Comparison of ENCODE assay signal across 11 cellular contexts in the genomic region with DNA sequence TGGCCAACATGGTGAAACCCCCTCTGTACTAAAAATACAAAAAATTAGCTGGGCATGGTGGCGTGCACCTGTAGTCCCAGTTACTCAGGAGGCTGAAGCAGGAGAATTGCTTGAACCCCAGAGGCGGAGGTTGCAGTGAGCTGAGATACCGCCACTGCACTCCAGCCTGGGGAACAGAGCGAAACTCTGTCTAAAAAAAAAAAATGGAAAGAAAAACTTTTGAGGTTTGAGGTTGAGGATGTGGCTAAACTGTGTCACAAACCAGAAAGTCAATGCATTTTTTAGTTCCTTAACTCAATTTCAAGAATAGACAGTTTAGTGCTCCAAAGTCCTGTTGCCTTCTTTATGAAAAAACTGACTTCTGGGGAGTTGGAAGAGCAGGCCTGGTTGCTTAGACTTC. TPM values are rescaled to one million over a fixed set of nuclear protein-coding genes. Genes with fewer than 3 reads are reported as not detected.
A peak's percentile ranks its signal among the peaks of the same experiment; 100 is the strongest.
DNase-seq lines count a peak whose midpoint lies in the region; ATAC-seq, FAIRE-seq and TF ChIP-seq lines count a peak whose summit lies in the region.
"Not testable (repeated sequence)": the region's sequence is repeated elsewhere in the genome, so short reads cannot be mapped to it uniquely, and the experiment has no call there.
"Had no signal": no experiment of that assay in that cellular context is flagged by ENCODE, and none has a peak within 500 bp of the region (broad histone marks: within the 10 kb centered on the region; RNA-seq: fewer than 3 reads in every experiment).

No MANE protein-coding gene starts in this region.

- peak overlapping the region; percentile 64 for H3K27ac ChIP-seq in CD4-positive, CD25-positive, alpha-beta regulatory T cell (ENCODE audit: insufficient read depth, low read length, poor library complexity, severe bottlenecking)
- not testable (repeated sequence) for H3K27ac ChIP-seq in K562 (ENCODE audit: extremely low read depth, low read depth, low read length); mesendoderm (ENCODE audit: low read depth, low read length)

- not testable (repeated sequence) for TF ChIP-seq RAD21 in K562 (CRISPR knock-in tag; conservative IDR thresholded peaks at IDR 0.05 in 1 of 2, IDR thresholded peaks at IDR 0.05 in 1 of 2)

- not testable (repeated sequence) for H3K9me1 ChIP-seq in K562 (ENCODE audit: control insufficient read depth, insufficient read depth, low read length)

- H3K79me1 ChIP-seq in mesendoderm (ENCODE audit: low read length) = not testable (repeated sequence)

- H4K8ac ChIP-seq in mesendoderm (ENCODE audit: low read depth, low read length) = peak overlapping the region; percentile 56

- H3K9me3 Mint-ChIP-seq in CD4-positive, CD25-positive, alpha-beta regulatory T cell; T-helper 1 cell treated with Interleukin-12 subunit alpha and Interleukin-12 subunit beta and Interleukin-4 antibody, amounts not matched to agents 30 μg/mL and 1 μg/mL, for 36 hours: not testable (repeated sequence)

- not testable (repeated sequence) for H2AFZ ChIP-seq in K562 (ENCODE audit: low read depth, low read length)

- H3K9me3 ChIP-seq in CD4-positive, CD25-positive, alpha-beta regulatory T cell (ENCODE audit: control insufficient read depth in 2 of 2, low read length in 2 of 2); K562 (replicated peaks; ENCODE audit: control insufficient read depth, insufficient read depth, low read depth, low read length): not testable (repeated sequence)

- H3K4ac ChIP-seq in mesendoderm (ENCODE audit: low read depth, low read length) = not testable (repeated sequence)

- ATAC-seq in CD4-positive, CD25-positive, alpha-beta regulatory T cell (ENCODE audit: low read depth in 2 of 2) = peak; percentile 36 to 51
- ATAC-seq in GM21529 (IDR thresholded peaks at IDR 0.05; ENCODE audit: unreplicated experiment) = peak; percentile 38
- ATAC-seq in K562 = not testable (repeated sequence)
- ATAC-seq in stimulated activated naive CD8-positive, alpha-beta T cell treated with anti-CD3 and anti-CD28 coated beads, Interleukin-15, Interleukin-2, amounts not matched to agents 100 U/mL and 50 U/mL, for 24 hours = peak; percentile 47

- peaks cover 22% of the 10 kb centered on the region for H3K79me2 ChIP-seq in K562 (ENCODE audit: control insufficient read depth, insufficient read depth, low read length)
- H3K79me2 ChIP-seq in mesendoderm (ENCODE audit: control insufficient read depth, insufficient read depth, low read length) = not testable (repeated sequence)

- H3K27me3 Mint-ChIP-seq in CD4-positive, CD25-positive, alpha-beta regulatory T cell; T-helper 1 cell treated with Interleukin-12 subunit alpha and Interleukin-12 subunit beta and Interleukin-4 antibody, amounts not matched to agents 30 μg/mL and 1 μg/mL, for 36 hours (ENCODE audit: low read depth): not testable (repeated sequence)

- peak overlapping the region; percentile 62 to 83 (median 78) for H3K4me3 Mint-ChIP-seq in CD4-positive, CD25-positive, alpha-beta regulatory T cell
- H3K4me3 Mint-ChIP-seq in T-helper 1 cell treated with Interleukin-12 subunit alpha and Interleukin-12 subunit beta and Interleukin-4 antibody, amounts not matched to agents 30 μg/mL and 1 μg/mL, for 36 hours = peak overlapping the region; percentile 77

- H3K27ac Mint-ChIP-seq in CD4-positive, CD25-positive, alpha-beta regulatory T cell = peak overlapping the region; percentile 80 to 97 (median 90)
- H3K27ac Mint-ChIP-seq in T-helper 1 cell treated with Interleukin-12 subunit alpha and Interleukin-12 subunit beta and Interleukin-4 antibody, amounts not matched to agents 30 μg/mL and 1 μg/mL, for 36 hours = peak overlapping the region; percentile 84

- H4K20me1 ChIP-seq in K562 (replicated peaks; ENCODE audit: control insufficient read depth, insufficient read depth, low read length) = not testable (repeated sequence)

- H2BK5ac ChIP-seq in mesendoderm (ENCODE audit: low read length) = not testable (repeated sequence)

- in situ Hi-C loops in K562 (cut with MboI) = not testable (repeated sequence)

- H3K36me3 ChIP-seq in CD4-positive, CD25-positive, alpha-beta regulatory T cell (ENCODE audit: control insufficient read depth, insufficient read depth, low read length); K562 (ENCODE audit: control insufficient read depth, insufficient read depth, low read length); mesendoderm (ENCODE audit: control insufficient read depth, insufficient read depth, low read length): not testable (repeated sequence)

- H3K4me3 ChIP-seq in CD4-positive, CD25-positive, alpha-beta regulatory T cell (ENCODE audit: low read depth, low read length) = peak overlapping the region; percentile 73
- H3K4me3 ChIP-seq in K562; mesendoderm (ENCODE audit: low read length): not testable (repeated sequence)

- intact Hi-C loops in K562 (cut with micrococcal nuclease) = not testable (repeated sequence)

- not testable (repeated sequence) for H3K27me3 ChIP-seq in CD4-positive, CD25-positive, alpha-beta regulatory T cell (ENCODE audit: control insufficient read depth, insufficient read depth, low read length); K562 (ENCODE audit: control insufficient read depth in 2 of 2, insufficient read depth in 2 of 2, low read length in 2 of 2); mesendoderm (ENCODE audit: insufficient read depth, low read length, poor library complexity)

- not testable (repeated sequence) for TF ChIP-seq CTCF in K562 (IDR thresholded peaks at IDR 0.05 in 2 of 3, conservative IDR thresholded peaks at IDR 0.05 in 1 of 3; ENCODE audit: insufficient read depth in 2 of 3, low read depth in 1 of 3, low read length in 3 of 3)

- FAIRE-seq in K562 (lab: Jason Lieb, UNC) = not testable (repeated sequence)

- H2BK15ac ChIP-seq in mesendoderm (replicated peaks; ENCODE audit: low read depth) = not testable (repeated sequence)

- peak in 2 of 3 donors; percentile 64 to 79 for DNase-seq in CD4-positive, CD25-positive, alpha-beta regulatory T cell
- peak; percentile 95 for DNase-seq in MV-4-11 (lab: John Stamatoyannopoulos, UW)
- DNase-seq in activated T-cell treated with anti-CD3 and anti-CD28 coated beads for 24 hours (ENCODE audit: low read depth) = peak; percentile 11
- not testable (repeated sequence) for DNase-seq in K562 (ENCODE audit: extremely low read depth in 1 of 4, low spot score in 3 of 4); mesendoderm; stimulated activated naive CD8-positive, alpha-beta T cell treated with anti-CD3 and anti-CD28 coated beads, Interleukin-15, Interleukin-2, amounts not matched to agents 100 U/mL and 50 U/mL, for 24 hours

- H3K23ac ChIP-seq in mesendoderm (ENCODE audit: low read length) = not testable (repeated sequence)

- not testable (repeated sequence) for TF ChIP-seq POLR2A in K562 (conservative IDR thresholded peaks at IDR 0.05)

- not testable (repeated sequence) for TF ChIP-seq EP300 in K562 (IDR thresholded peaks at IDR 0.05; ENCODE audit: low read length)

- peaks cover 30 to 94% (median 74%) of the 10 kb centered on the region in 4 donors for H3K4me1 Mint-ChIP-seq in CD4-positive, CD25-positive, alpha-beta regulatory T cell
- H3K4me1 Mint-ChIP-seq in T-helper 1 cell treated with Interleukin-12 subunit alpha and Interleukin-12 subunit beta and Interleukin-4 antibody, amounts not matched to agents 30 μg/mL and 1 μg/mL, for 36 hours (ENCODE audit: low read depth) = peaks cover 70% of the 10 kb centered on the region

- H3K56ac ChIP-seq in mesendoderm (ENCODE audit: low read length) = not testable (repeated sequence)

- CTCF ChIA-PET in K562 (lab: Yijun Ruan, JAX; ENCODE audit: low intra/inter-chr PET ratio) = interaction anchor here (0.6 kb wide), 1 partner anchor 219 kb away, joined by 7 read pairs; no protein-coding TSS in a partner anchor

- H3K18ac ChIP-seq in mesendoderm (ENCODE audit: low read length) = not testable (repeated sequence)

- H3K9ac ChIP-seq in K562 (ENCODE audit: insufficient read depth in 1 of 2, low read depth in 2 of 2, low read length in 2 of 2); mesendoderm (ENCODE audit: low read length): not testable (repeated sequence)

- WGBS in K562 (ENCODE audit: insufficient coverage, low coverage, missing lambda C conversion rate) = 82% methylated on average over 3 of the region's 4 CpGs
- WGBS in mesendoderm (ENCODE audit: extremely low coverage, insufficient coverage, low lambda C conversion rate) = no CpG with 5 or more reads among the region's 4 CpGs

- BruUV-seq in K562 (replicated peaks; lab: Mats Ljungman, UMichigan) = not testable (repeated sequence)

- H2AK5ac ChIP-seq in mesendoderm (ENCODE audit: low read length) = not testable (repeated sequence)

- POLR2A ChIA-PET in K562 (lab: Yijun Ruan, JAX) = interaction anchor here (4.7 kb wide), 1 partner anchor 11 kb away, joined by 24 read pairs; no protein-coding TSS in a partner anchor

- not testable (repeated sequence) for H3K36me3 Mint-ChIP-seq in CD4-positive, CD25-positive, alpha-beta regulatory T cell
- H3K36me3 Mint-ChIP-seq in T-helper 1 cell treated with Interleukin-12 subunit alpha and Interleukin-12 subunit beta and Interleukin-4 antibody, amounts not matched to agents 30 μg/mL and 1 μg/mL, for 36 hours (ENCODE audit: low read depth) = peaks cover 28% of the 10 kb centered on the region

- not testable (repeated sequence) for H4K5ac ChIP-seq in mesendoderm (ENCODE audit: low read length)

- not testable (repeated sequence) for H3K4me2 ChIP-seq in K562 (ENCODE audit: insufficient read depth, low read length); mesendoderm (ENCODE audit: low read length)

- H3K4me1 ChIP-seq in CD4-positive, CD25-positive, alpha-beta regulatory T cell (ENCODE audit: control insufficient read depth, insufficient read depth, low read length, poor library complexity, severe bottlenecking) = peaks cover 93% of the 10 kb centered on the region
- H3K4me1 ChIP-seq in K562 (replicated peaks in 1 of 2; ENCODE audit: control insufficient read depth in 2 of 2, insufficient read depth in 2 of 2, low read length in 2 of 2); mesendoderm (ENCODE audit: control insufficient read depth, low read depth, low read length): not testable (repeated sequence)

- not testable (repeated sequence) for H2BK120ac ChIP-seq in mesendoderm (ENCODE audit: low read depth, low read length)

RNA-seq across cellular contexts. Expression of a gene that starts 6.6 kb away (rescaled TPM):
- total RNA-seq in CD4-positive, CD25-positive, alpha-beta regulatory T cell = 226 TPM
- polyA plus RNA-seq in CD4-positive, CD25-positive, alpha-beta regulatory T cell = 100 to 1,000 TPM; 179 to 240 (median 203) TPM
- 99.5 and 212 TPM in 2 replicates for total RNA-seq in K562 (2011; cell fraction: chromatin; rRNA removed; ENCODE audit: low replicate concordance)
- 64.4 and 72.4 TPM in 2 replicates for total RNA-seq in K562 (2011; cell fraction: nucleolus; rRNA removed)
- 126 and 140 TPM in 2 replicates for total RNA-seq in K562 (2011; cell fraction: nucleoplasm; rRNA removed)
- total RNA-seq in K562 (2014; rRNA removed) (24.1 and 24.8 TPM in 2 replicates), K562 (2014; rRNA removed; fragmentation: Illumina TruSeq; extraction: Trizol) (71.1 and 87.2 TPM in 2 replicates), K562 (2015; rRNA removed; fragmentation: Illumina TruSeq; extraction: Trizol) (38.4 and 39.8 TPM in 2 replicates), K562 (2021) (67.5 and 69.4 TPM in 2 replicates)
- polyA plus RNA-seq in K562 (2011; rRNA removed) (87.3 and 117 TPM in 2 replicates), K562 (2014; fragmentation: Illumina TruSeq; extraction: Trizol) (74.7 and 79.9 TPM in 2 replicates), K562 (2014; fragmentation: Nextera tagmentation; extraction: Ambion mirVana) (10 to 100 TPM; 34.6 to 85.9 TPM), K562 (2014; rRNA removed) (52.9 and 63.2 TPM in 2 replicates)
- polyA plus RNA-seq in K562 (2011; cell fraction: cytosol; rRNA removed) = 28.1 and 43.7 TPM in 2 replicates
- 90.8 and 154 TPM in 2 replicates for polyA plus RNA-seq in K562 (2011; cell fraction: nucleus; rRNA removed)
- polyA plus RNA-seq in K562 (2012) = 61.5 and 168 TPM in 2 replicates
- 160 and 191 TPM in 2 replicates for polyA minus RNA-seq in K562 (2011; rRNA and poly(A)+ RNA removed)
- 37.6 and 58.6 TPM in 2 replicates for polyA minus RNA-seq in K562 (2011; cell fraction: cytosol; rRNA and poly(A)+ RNA removed)
- polyA minus RNA-seq in K562 (2011; cell fraction: nucleus; rRNA and poly(A)+ RNA removed) = 24.8 and 62.5 TPM in 2 replicates
- 10.3 TPM for polyA plus RNA-seq in mesendoderm (2013, experiment 1 of 2)
- 12.1 TPM for polyA plus RNA-seq in mesendoderm (2013, experiment 2 of 2)

RNA-seq across cellular contexts. Expression of a gene that starts 20.4 kb away (rescaled TPM):
- not detected for total RNA-seq in CD4-positive, CD25-positive, alpha-beta regulatory T cell
- polyA plus RNA-seq in CD4-positive, CD25-positive, alpha-beta regulatory T cell = not detected
- not detected in 2 replicates for total RNA-seq in K562 (2011; cell fraction: chromatin; rRNA removed; ENCODE audit: low replicate concordance)
- total RNA-seq in K562 (2011; cell fraction: nucleolus; rRNA removed) = not detected in 2 replicates
- not detected in 2 replicates for total RNA-seq in K562 (2011; cell fraction: nucleoplasm; rRNA removed)
- total RNA-seq in K562 (2014; rRNA removed) = 0.05 TPM in 1 of 2 replicates, not detected in the other
- not detected in 2 replicates for total RNA-seq in K562 (2014; rRNA removed; fragmentation: Illumina TruSeq; extraction: Trizol)
- not detected in 2 replicates for total RNA-seq in K562 (2015; rRNA removed; fragmentation: Illumina TruSeq; extraction: Trizol)
- not detected in 2 replicates for total RNA-seq in K562 (2021)
- not detected in 2 replicates for polyA plus RNA-seq in K562 (2011; rRNA removed)
- polyA plus RNA-seq in K562 (2011; cell fraction: cytosol; rRNA removed) = not detected in 2 replicates
- not detected in 2 replicates for polyA plus RNA-seq in K562 (2011; cell fraction: nucleus; rRNA removed)
- polyA plus RNA-seq in K562 (2012) = not detected in 2 replicates
- polyA plus RNA-seq in K562 (2014; fragmentation: Illumina TruSeq; extraction: Trizol) = not detected in 2 replicates
- polyA plus RNA-seq in K562 (2014; fragmentation: Nextera tagmentation; extraction: Ambion mirVana) = not detected
- polyA plus RNA-seq in K562 (2014; rRNA removed) = not detected in 2 replicates
- polyA minus RNA-seq in K562 (2011; rRNA and poly(A)+ RNA removed) = not detected in 2 replicates
- not detected in 2 replicates for polyA minus RNA-seq in K562 (2011; cell fraction: cytosol; rRNA and poly(A)+ RNA removed)
- polyA minus RNA-seq in K562 (2011; cell fraction: nucleus; rRNA and poly(A)+ RNA removed) = not detected in 2 replicates
- polyA plus RNA-seq in mesendoderm (2013, experiment 1 of 2) = 0.14 TPM
- polyA plus RNA-seq in mesendoderm (2013, experiment 2 of 2) = 0.25 TPM
- total RNA-seq: mesenteric fat pad, skeletal muscle tissue had no signal
- polyA plus RNA-seq: cardiac muscle cell had no signal

RNA-seq across cellular contexts. Expression of a gene that starts 55.1 kb away (rescaled TPM):
- total RNA-seq in CD4-positive, CD25-positive, alpha-beta regulatory T cell = 20.2 TPM
- 100 to 1,000 TPM; 121 to 162 (median 146) TPM for polyA plus RNA-seq in CD4-positive, CD25-positive, alpha-beta regulatory T cell
- total RNA-seq in K562 (2011; cell fraction: chromatin; rRNA removed; ENCODE audit: low replicate concordance) = 35.2 and 57.1 TPM in 2 replicates
- total RNA-seq in K562 (2011; cell fraction: nucleolus; rRNA removed) = 67.1 and 89.4 TPM in 2 replicates
- total RNA-seq in K562 (2011; cell fraction: nucleoplasm; rRNA removed) = 73.1 and 76.9 TPM in 2 replicates
- total RNA-seq in K562 (2014; rRNA removed) = 159 and 236 TPM in 2 replicates
- total RNA-seq in K562 (2014; rRNA removed; fragmentation: Illumina TruSeq; extraction: Trizol) = 375 and 378 TPM in 2 replicates
- total RNA-seq in K562 (2015; rRNA removed; fragmentation: Illumina TruSeq; extraction: Trizol) = 440 and 490 TPM in 2 replicates
- 181 and 187 TPM in 2 replicates for total RNA-seq in K562 (2021)
- 426 and 446 TPM in 2 replicates for polyA plus RNA-seq in K562 (2011; rRNA removed)
- 1,075 and 1,305 TPM in 2 replicates for polyA plus RNA-seq in K562 (2011; cell fraction: cytosol; rRNA removed)
- polyA plus RNA-seq in K562 (2011; cell fraction: nucleus; rRNA removed) = 217 and 220 TPM in 2 replicates
- polyA plus RNA-seq in K562 (2012) = 282 and 515 TPM in 2 replicates
- polyA plus RNA-seq in K562 (2014; fragmentation: Illumina TruSeq; extraction: Trizol) = 508 and 534 TPM in 2 replicates
- 1,000 to 10,000 TPM; 1,208 to 1,488 TPM for polyA plus RNA-seq in K562 (2014; fragmentation: Nextera tagmentation; extraction: Ambion mirVana)
- polyA plus RNA-seq in K562 (2014; rRNA removed) = 334 and 377 TPM in 2 replicates
- polyA minus RNA-seq in K562 (2011; rRNA and poly(A)+ RNA removed) = 80.2 and 99.5 TPM in 2 replicates
- polyA minus RNA-seq in K562 (2011; cell fraction: cytosol; rRNA and poly(A)+ RNA removed) = 57.5 and 78.9 TPM in 2 replicates
- polyA minus RNA-seq in K562 (2011; cell fraction: nucleus; rRNA and poly(A)+ RNA removed) = 21.3 and 37.3 TPM in 2 replicates
- 153 TPM for polyA plus RNA-seq in mesendoderm (2013, experiment 1 of 2)
- 158 TPM for polyA plus RNA-seq in mesendoderm (2013, experiment 2 of 2)
